ENCODE assay signal across 8 cellular contexts in the genomic region with DNA sequence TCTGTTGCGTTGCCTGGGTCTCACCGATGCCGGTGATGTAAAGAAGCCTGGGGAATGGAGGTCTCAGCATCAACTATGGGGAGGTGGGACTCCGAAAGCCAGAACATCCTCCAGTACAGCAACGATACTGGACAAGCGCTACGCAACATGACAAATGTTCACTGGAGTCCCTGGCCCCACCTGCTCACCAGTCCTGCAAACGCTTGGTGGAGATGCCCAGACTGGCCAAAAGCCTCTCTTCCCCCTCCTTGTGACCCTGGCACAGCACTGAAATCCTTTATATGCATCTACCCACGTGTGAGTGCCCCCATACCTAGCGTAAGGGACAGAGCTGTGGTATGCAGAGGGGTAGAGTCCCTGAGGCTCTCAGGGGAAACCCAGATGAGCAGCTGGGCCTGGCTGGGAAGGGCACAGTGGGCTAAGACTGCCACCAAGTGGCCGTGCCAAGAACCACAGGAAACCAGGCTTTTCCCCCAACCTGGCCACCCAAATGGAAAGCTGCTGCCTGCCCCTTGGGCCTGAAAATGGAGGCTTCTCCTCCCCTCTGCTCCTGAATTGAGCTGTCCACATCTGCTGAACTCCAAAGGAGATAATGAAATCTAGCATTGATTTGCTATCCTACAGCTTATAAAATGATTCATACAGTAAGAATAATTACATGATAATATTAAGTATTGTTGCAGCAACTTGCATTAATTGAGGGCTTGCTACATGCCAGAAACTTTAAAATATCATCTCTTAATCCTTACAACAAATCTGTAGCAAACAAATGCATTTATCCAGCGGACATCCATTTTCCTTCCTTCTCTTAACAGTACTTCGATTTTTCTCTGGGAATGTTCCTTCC. TPM values are rescaled to one million over a fixed set of nuclear protein-coding genes. Genes with fewer than 3 reads are reported as not detected.
A peak's percentile ranks its signal among the peaks of the same experiment; 100 is the strongest.
DNase-seq lines count a peak whose midpoint lies in the region; ATAC-seq and TF ChIP-seq lines count a peak whose summit lies in the region.

No MANE protein-coding gene starts in this region.

- H3K4me3 Mint-ChIP-seq in activated naive CD4-positive, alpha-beta T cell treated with anti-CD3 and anti-CD28 coated beads for 36 hours, result no peak overlapping the region

- ATAC-seq in GM21529 (IDR thresholded peaks at IDR 0.05; ENCODE audit: unreplicated experiment), result peak; percentile 92
- peak; percentile 74 for ATAC-seq in RWPE2 (ENCODE audit: low read depth)
- peak; percentile 89 for ATAC-seq in Right ventricle myocardium superior (ENCODE audit: poor library complexity)

- H3K27me3 ChIP-seq in RWPE2 (ENCODE audit: insufficient read depth, poor library complexity, severe bottlenecking), result no peaks in the 10 kb centered on the region

- H3K36me3 Mint-ChIP-seq in activated naive CD4-positive, alpha-beta T cell treated with anti-CD3 and anti-CD28 coated beads for 36 hours (ENCODE audit: low read depth), result no peaks in the 10 kb centered on the region

- H3K9me3 Mint-ChIP-seq in activated naive CD4-positive, alpha-beta T cell treated with anti-CD3 and anti-CD28 coated beads for 36 hours, result no peaks in the 10 kb centered on the region

- H3K27ac Mint-ChIP-seq in activated naive CD4-positive, alpha-beta T cell treated with anti-CD3 and anti-CD28 coated beads for 36 hours, result no peak overlapping the region

- no peaks in the 10 kb centered on the region for H3K36me3 ChIP-seq in RWPE2 (ENCODE audit: low read depth)

- H3K27ac ChIP-seq in RWPE2 (ENCODE audit: poor library complexity, severe bottlenecking), result no peak overlapping the region

- DNase-seq in ELF-1 (ENCODE audit: low read depth, low spot score) (peak; percentile 89), RWPE2 (ENCODE audit: low spot score) (no peak), Right ventricle myocardium superior (peak; percentile 67), renal cortical epithelial cell (ENCODE audit: low read depth) (peak; percentile 20), T1000 (lab: John Stamatoyannopoulos, UW) (no peak)
- DNase-seq in activated naive CD4-positive, alpha-beta T cell treated with anti-CD3 and anti-CD28 coated beads for 36 hours, result peak; percentile 82

- CTCF ChIA-PET in activated naive CD4-positive, alpha-beta T cell treated with anti-CD3 and anti-CD28 coated beads for 36 hours (lab: Charles Lee), result interaction anchor here (0.6 to 4.6 kb wide), 16 partner anchors 11 to 1009 kb away, joined by 3 to 59 read pairs (median 4); a partner anchor contains a TSS

- TF ChIP-seq EP300 in Ishikawa (IDR thresholded peaks at IDR 0.05; ENCODE audit: borderline replicate concordance), result no peak

- no peak overlapping the region for H3K4me3 ChIP-seq in RWPE2 (ENCODE audit: severe bottlenecking)

- TF ChIP-seq RAD21 in Ishikawa (IDR thresholded peaks at IDR 0.05; ENCODE audit: low read depth), result peak; percentile 92

- H3K4me1 ChIP-seq in RWPE2 (ENCODE audit: insufficient read depth, poor library complexity, severe bottlenecking), result no peaks in the 10 kb centered on the region

- intact Hi-C loops in activated naive CD4-positive, alpha-beta T cell treated with anti-CD3 and anti-CD28 coated beads for 36 hours (cut with micrococcal nuclease), result loop anchor here (1.0 to 10.0 kb wide), 5 partner anchors 325 to 1070 kb away; a partner anchor contains a TSS
- intact Hi-C loops in Right ventricle myocardium superior (cut with DNase I), result loop anchor here (5.0 to 10.0 kb wide), 3 partner anchors 702 to 1065 kb away; a partner anchor contains a TSS

- no peaks in the 10 kb centered on the region for H3K9me3 ChIP-seq in RWPE2 (ENCODE audit: severe bottlenecking)

- H3K4me1 Mint-ChIP-seq in activated naive CD4-positive, alpha-beta T cell treated with anti-CD3 and anti-CD28 coated beads for 36 hours (ENCODE audit: low read depth), result no peaks in the 10 kb centered on the region

- peaks cover 7% of the 10 kb centered on the region for H3K27me3 Mint-ChIP-seq in activated naive CD4-positive, alpha-beta T cell treated with anti-CD3 and anti-CD28 coated beads for 36 hours (ENCODE audit: low read depth)

- peak; percentile 91 for TF ChIP-seq CTCF in RWPE2 (IDR thresholded peaks at IDR 0.05; ENCODE audit: poor library complexity, severe bottlenecking)

TF ChIP-seq in Ishikawa, 13 proteins besides CTCF, POLR2A, EP300 and RAD21:
- TF ChIP-seq, protein P1, sequence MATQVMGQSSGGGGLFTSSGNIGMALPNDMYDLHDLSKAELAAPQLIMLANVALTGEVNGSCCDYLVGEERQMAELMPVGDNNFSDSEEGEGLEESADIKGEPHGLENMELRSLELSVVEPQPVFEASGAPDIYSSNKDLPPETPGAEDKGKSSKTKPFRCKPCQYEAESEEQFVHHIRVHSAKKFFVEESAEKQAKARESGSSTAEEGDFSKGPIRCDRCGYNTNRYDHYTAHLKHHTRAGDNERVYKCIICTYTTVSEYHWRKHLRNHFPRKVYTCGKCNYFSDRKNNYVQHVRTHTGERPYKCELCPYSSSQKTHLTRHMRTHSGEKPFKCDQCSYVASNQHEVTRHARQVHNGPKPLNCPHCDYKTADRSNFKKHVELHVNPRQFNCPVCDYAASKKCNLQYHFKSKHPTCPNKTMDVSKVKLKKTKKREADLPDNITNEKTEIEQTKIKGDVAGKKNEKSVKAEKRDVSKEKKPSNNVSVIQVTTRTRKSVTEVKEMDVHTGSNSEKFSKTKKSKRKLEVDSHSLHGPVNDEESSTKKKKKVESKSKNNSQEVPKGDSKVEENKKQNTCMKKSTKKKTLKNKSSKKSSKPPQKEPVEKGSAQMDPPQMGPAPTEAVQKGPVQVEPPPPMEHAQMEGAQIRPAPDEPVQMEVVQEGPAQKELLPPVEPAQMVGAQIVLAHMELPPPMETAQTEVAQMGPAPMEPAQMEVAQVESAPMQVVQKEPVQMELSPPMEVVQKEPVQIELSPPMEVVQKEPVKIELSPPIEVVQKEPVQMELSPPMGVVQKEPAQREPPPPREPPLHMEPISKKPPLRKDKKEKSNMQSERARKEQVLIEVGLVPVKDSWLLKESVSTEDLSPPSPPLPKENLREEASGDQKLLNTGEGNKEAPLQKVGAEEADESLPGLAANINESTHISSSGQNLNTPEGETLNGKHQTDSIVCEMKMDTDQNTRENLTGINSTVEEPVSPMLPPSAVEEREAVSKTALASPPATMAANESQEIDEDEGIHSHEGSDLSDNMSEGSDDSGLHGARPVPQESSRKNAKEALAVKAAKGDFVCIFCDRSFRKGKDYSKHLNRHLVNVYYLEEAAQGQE (IDR thresholded peaks at IDR 0.05; ENCODE audit: low read depth), result no peak
- TF ChIP-seq, protein P2, sequence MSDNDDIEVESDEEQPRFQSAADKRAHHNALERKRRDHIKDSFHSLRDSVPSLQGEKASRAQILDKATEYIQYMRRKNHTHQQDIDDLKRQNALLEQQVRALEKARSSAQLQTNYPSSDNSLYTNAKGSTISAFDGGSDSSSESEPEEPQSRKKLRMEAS (IDR thresholded peaks at IDR 0.05), result no peak
- TF ChIP-seq TAF1 (IDR thresholded peaks at IDR 0.05; ENCODE audit: low read depth) (no peak), CEBPB (IDR thresholded peaks at IDR 0.05) (no peak), NFIC (IDR thresholded peaks at IDR 0.05) (no peak), TCF12 (IDR thresholded peaks at IDR 0.05; ENCODE audit: low read depth) (no peak), FOXM1 (IDR thresholded peaks at IDR 0.05; ENCODE audit: borderline replicate concordance, low read depth) (no peak)
TF ChIP-seq in Ishikawa: peak in this region for 0.

RNA-seq across cellular contexts. Expression of a gene that starts 24.8 kb away (rescaled TPM):
- 1 to 10 TPM; 4.1 to 7.4 TPM for total RNA-seq in activated naive CD4-positive, alpha-beta T cell treated with anti-CD3 and anti-CD28 coated beads for 36 hours
- total RNA-seq in Right ventricle myocardium superior, result 4.3 TPM
- total RNA-seq in renal cortical epithelial cell, result 12.2 and 28.2 TPM in 2 replicates

Comparison
In these comparisons a context has a peak if more than half of its experiments do, and no peak if none do; other contexts are left out.
1. DNase-seq: peak in ELF-1 (single experiment), activated naive CD4-positive, alpha-beta T cell treated with anti-CD3 and anti-CD28 coated beads for 36 hours (single experiment), Right ventricle myocardium superior (single experiment) and renal cortical epithelial cell (single experiment); none in RWPE2 (single experiment) and T1000 (single experiment).
2. Peak in every context shown above with its lines, with median percentiles within 50 percentile points of each other: ATAC-seq.